ENCODE assay signal across 7 cellular contexts in genomic region chr16:48231675-48232214, GRCh38. TPM values are rescaled to one million over a fixed set of nuclear protein-coding genes. Genes with fewer than 3 reads are reported as not detected.
DNase-seq lines count a peak whose midpoint lies in the region; ATAC-seq and TF ChIP-seq lines count a peak whose summit lies in the region.

No MANE protein-coding gene starts in this region.

- no peak overlapping the region for H3K4me3 ChIP-seq in H7 (ENCODE audit: insufficient read depth, low read depth, low read length)
- H3K4me3 ChIP-seq in adipocyte (ENCODE audit: low read length) = no peak overlapping the region
- H3K4me3 ChIP-seq in left lung = no peak overlapping the region

- TF ChIP-seq CTCF in GM10266 (IDR thresholded peaks at IDR 0.05; ENCODE audit: control insufficient read depth, insufficient read depth, low read depth, missing control alignments) (peak; percentile 69), left lung (IDR thresholded peaks at IDR 0.05) (no peak)

- H3K27me3 ChIP-seq in H7 (ENCODE audit: control insufficient read depth, insufficient read depth, low read length) (no peaks in the 10 kb centered on the region), adipocyte (replicated peaks; ENCODE audit: control insufficient read depth, insufficient read depth, low read length) (no peaks in the 10 kb centered on the region), left lung (no peaks in the 10 kb centered on the region)

- peak; percentile 73 for ATAC-seq in left lung
- no peak for ATAC-seq in GM19463 (IDR thresholded peaks at IDR 0.05; ENCODE audit: unreplicated experiment)

- H3K36me3 ChIP-seq in H7 (replicated peaks; ENCODE audit: control insufficient read depth, insufficient read depth, low read length) = no peaks in the 10 kb centered on the region
- no peaks in the 10 kb centered on the region for H3K36me3 ChIP-seq in adipocyte (ENCODE audit: control insufficient read depth, insufficient read depth, low read length, severe bottlenecking)
- no peaks in the 10 kb centered on the region for H3K36me3 ChIP-seq in left lung

- intact Hi-C loops in left lung (cut with DNase I) = no loop called here

- peak; percentile 60 for DNase-seq in GM10266 (ENCODE audit: extremely low spot score)
- peak; percentile 74 for DNase-seq in H7
- DNase-seq in NOMO-1 treated with DMSO at 0.1 percent for 48 hours (lab: John Stamatoyannopoulos, UW; ENCODE audit: unreplicated experiment) = peak; percentile 12
- peak; percentile 64 for DNase-seq in adipocyte (ENCODE audit: low read depth)
- DNase-seq in left lung = no peak
- DNase-seq in NCI-H1092 treated with DMSO at 0.1 percent for 48 hours (lab: John Stamatoyannopoulos, UW) = no peak

- no peak overlapping the region for H3K9ac ChIP-seq in adipocyte (ENCODE audit: low read length)

- H3K4me1 ChIP-seq in adipocyte (ENCODE audit: control insufficient read depth, insufficient read depth, low read length) = peaks cover 6% of the 10 kb centered on the region
- H3K4me1 ChIP-seq in left lung = no peaks in the 10 kb centered on the region

- H3K9me3 ChIP-seq in adipocyte (ENCODE audit: control insufficient read depth, low read length) (no peaks in the 10 kb centered on the region), left lung (no peaks in the 10 kb centered on the region)

- H3K27ac ChIP-seq in left lung = no peak overlapping the region

RNA-seq across cellular contexts. Expression of gene LONP2, which starts 12.4 kb away (rescaled TPM):
- 26.4 and 35.5 TPM in 2 replicates for total RNA-seq in H7 (2014; rRNA removed; shearing (Covaris generic))
- 10 to 100 TPM; 63.2 to 64.8 TPM for total RNA-seq in left lung

RNA-seq across cellular contexts. Expression of gene ABCC11, which starts 15.6 kb away (rescaled TPM):
- total RNA-seq in H7 (2014; rRNA removed; shearing (Covaris generic)) = 0.03 TPM in 1 of 2 replicates, not detected in the other
- total RNA-seq in left lung = under 1 TPM in 1 of 2 donors, not detected in 1; 0.05 TPM

Comparison
In these comparisons a context has a peak if more than half of its experiments do, and no peak if none do; other contexts are left out.
1. DNase-seq: peak in GM10266 (single experiment), H7 (single experiment), NOMO-1 treated with DMSO at 0.1 percent for 48 hours (single experiment) and adipocyte (single experiment); none in left lung (0 of 2) and NCI-H1092 treated with DMSO at 0.1 percent for 48 hours (single experiment).